In genomic region chr10:112716924-112717348, GRCh38 we compare ENCODE assay signal across 1 cellular context.
A peak's percentile ranks its signal among the peaks of the same experiment; 100 is the strongest.
TF ChIP-seq lines count a peak whose summit lies in the region.

No MANE protein-coding gene starts in this region.

TF ChIP-seq in HepG2, 621 proteins besides CTCF, POLR2A, EP300 and RAD21 (continued from another document and continues in another):
- no peak for TF ChIP-seq NFE2L1 (CRISPR knock-in tag; IDR thresholded peaks at IDR 0.05; ENCODE audit: borderline replicate concordance)
- no peak for TF ChIP-seq MXD4 (CRISPR knock-in tag; IDR thresholded peaks at IDR 0.05)
- peak; percentile 84 for TF ChIP-seq PPARG (CRISPR knock-in tag; conservative IDR thresholded peaks at IDR 0.05)
- TF ChIP-seq SRF (IDR thresholded peaks at IDR 0.05; ENCODE audit: low read depth, low read length) = no peak
- TF ChIP-seq ASH2L (IDR thresholded peaks at IDR 0.05; ENCODE audit: insufficient read length, low read depth, low read length) = peak; percentile 46
- TF ChIP-seq ZNF256 (CRISPR knock-in tag; conservative IDR thresholded peaks at IDR 0.05) = no peak
- no peak for TF ChIP-seq ZNF282 (IDR thresholded peaks at IDR 0.05; ENCODE audit: partially characterized antibody)
- TF ChIP-seq ZBTB38 (CRISPR knock-in tag; IDR thresholded peaks at IDR 0.05) = no peak
- TF ChIP-seq SKIL (CRISPR knock-in tag; IDR thresholded peaks at IDR 0.05; ENCODE audit: borderline replicate concordance) = peak; percentile 60
- no peak for TF ChIP-seq PHF8 (CRISPR knock-in tag; IDR thresholded peaks at IDR 0.05)
- TF ChIP-seq HNRNPL (IDR thresholded peaks at IDR 0.05; ENCODE audit: low read depth, low read length) = 0 out of 2 replicates have a peak, but pooled peaks have one; percentile 25
- TF ChIP-seq E2F5 (CRISPR knock-in tag; conservative IDR thresholded peaks at IDR 0.05) = no peak
- peak; percentile 87 to 96 for TF ChIP-seq NR2F1 (CRISPR knock-in tag; IDR thresholded peaks at IDR 0.05)
- peak; percentile 72 for TF ChIP-seq SKI (IDR thresholded peaks at IDR 0.05; ENCODE audit: partially characterized antibody)
- no peak for TF ChIP-seq ZNF33B (CRISPR knock-in tag; IDR thresholded peaks at IDR 0.05)
- TF ChIP-seq RARA (CRISPR knock-in tag; IDR thresholded peaks at IDR 0.05) = peak; percentile 92
- no peak for TF ChIP-seq SUZ12 (IDR thresholded peaks at IDR 0.05; ENCODE audit: low read depth, low read length)
- TF ChIP-seq ZNF557 (CRISPR knock-in tag; IDR thresholded peaks at IDR 0.05) = no peak
- no peak for TF ChIP-seq ETS1 (CRISPR knock-in tag; IDR thresholded peaks at IDR 0.05)
- TF ChIP-seq ZSCAN20 (CRISPR knock-in tag; IDR thresholded peaks at IDR 0.05; ENCODE audit: borderline replicate concordance) = no peak
- TF ChIP-seq ZNF512 (CRISPR knock-in tag; IDR thresholded peaks at IDR 0.05) = no peak
- TF ChIP-seq BRF2 (CRISPR knock-in tag; IDR thresholded peaks at IDR 0.05) = no peak
- TF ChIP-seq SNAPC2 (CRISPR knock-in tag; IDR thresholded peaks at IDR 0.05) = no peak
- no peak for TF ChIP-seq ZNF552 (CRISPR knock-in tag; IDR thresholded peaks at IDR 0.05; ENCODE audit: borderline replicate concordance)
- no peak for TF ChIP-seq ZIK1 (CRISPR knock-in tag; IDR thresholded peaks at IDR 0.05; ENCODE audit: borderline replicate concordance, low read depth)
- TF ChIP-seq PATZ1 (CRISPR knock-in tag; IDR thresholded peaks at IDR 0.05) = no peak
- peak; percentile 87 for TF ChIP-seq PAXIP1 (CRISPR knock-in tag; conservative IDR thresholded peaks at IDR 0.05)
- no peak for TF ChIP-seq MATR3 (CRISPR knock-in tag; IDR thresholded peaks at IDR 0.05)
- no peak for TF ChIP-seq MTA3 (CRISPR knock-in tag; IDR thresholded peaks at IDR 0.05)
- no peak for TF ChIP-seq U2AF2 (IDR thresholded peaks at IDR 0.05; ENCODE audit: low read depth, low read length)
- no peak for TF ChIP-seq BATF2 (CRISPR knock-in tag; IDR thresholded peaks at IDR 0.05)
- no peak for TF ChIP-seq TP53 (CRISPR knock-in tag; conservative IDR thresholded peaks at IDR 0.05)
- TF ChIP-seq DPF2 (CRISPR knock-in tag; IDR thresholded peaks at IDR 0.05; ENCODE audit: borderline replicate concordance, low read depth) = peak; percentile 65; the same call in 1 of the 2 replicates
- no peak for TF ChIP-seq RELA (CRISPR knock-in tag; IDR thresholded peaks at IDR 0.05)
- TF ChIP-seq SNAI1 (CRISPR knock-in tag; IDR thresholded peaks at IDR 0.05; ENCODE audit: borderline replicate concordance) = no peak
- TF ChIP-seq ADNP (CRISPR knock-in tag; IDR thresholded peaks at IDR 0.05) = no peak
- TF ChIP-seq CCDC6 (CRISPR knock-in tag; IDR thresholded peaks at IDR 0.05) = no peak
- TF ChIP-seq SIX1 (CRISPR knock-in tag; IDR thresholded peaks at IDR 0.05; ENCODE audit: borderline replicate concordance) = no peak
- no peak for TF ChIP-seq ZNF121 (CRISPR knock-in tag; IDR thresholded peaks at IDR 0.05)
- peak; percentile 96 for TF ChIP-seq SALL1 (CRISPR knock-in tag; IDR thresholded peaks at IDR 0.05)
- no peak for TF ChIP-seq PLSCR1 (CRISPR knock-in tag; IDR thresholded peaks at IDR 0.05; ENCODE audit: borderline replicate concordance)
- no peak for TF ChIP-seq HMGXB4 (CRISPR knock-in tag; IDR thresholded peaks at IDR 0.05; ENCODE audit: borderline replicate concordance in 1 of 2, low read depth in 1 of 2)
- no peak for TF ChIP-seq SAFB2 (CRISPR knock-in tag; IDR thresholded peaks at IDR 0.05; ENCODE audit: borderline replicate concordance, low read depth)
- TF ChIP-seq ZMYM3 (CRISPR knock-in tag; IDR thresholded peaks at IDR 0.05) = 0 out of 2 replicates have a peak, but pooled peaks have one; percentile 27
- no peak for TF ChIP-seq ZNF672 (CRISPR knock-in tag; IDR thresholded peaks at IDR 0.05)
- TF ChIP-seq BRD4 (CRISPR knock-in tag; IDR thresholded peaks at IDR 0.05) = no peak
- no peak for TF ChIP-seq TOPORS (CRISPR knock-in tag; IDR thresholded peaks at IDR 0.05)
- TF ChIP-seq CC2D1A (CRISPR knock-in tag; IDR thresholded peaks at IDR 0.05) = no peak
- no peak for TF ChIP-seq ATF1 (CRISPR knock-in tag; IDR thresholded peaks at IDR 0.05)
- no peak for TF ChIP-seq ETV6 (CRISPR knock-in tag; conservative IDR thresholded peaks at IDR 0.05)
- no peak for TF ChIP-seq ATF3 (CRISPR knock-in tag; IDR thresholded peaks at IDR 0.05)
- TF ChIP-seq RORA (CRISPR knock-in tag; IDR thresholded peaks at IDR 0.05) = no peak
- TF ChIP-seq NBN (conservative IDR thresholded peaks at IDR 0.05) = no peak
- TF ChIP-seq SRSF4 (IDR thresholded peaks at IDR 0.05; ENCODE audit: low read depth, low read length, poor library complexity, severe bottlenecking) = no peak
- TF ChIP-seq NFRKB (IDR thresholded peaks at IDR 0.05) = no peak
- no peak for TF ChIP-seq ZNF570 (CRISPR knock-in tag; IDR thresholded peaks at IDR 0.05; ENCODE audit: borderline replicate concordance)
- no peak for TF ChIP-seq ZNF160 (CRISPR knock-in tag; IDR thresholded peaks at IDR 0.05)
- peak; percentile 61 for TF ChIP-seq HNF4A (CRISPR knock-in tag; IDR thresholded peaks at IDR 0.05)
- no peak for TF ChIP-seq REL (CRISPR knock-in tag; conservative IDR thresholded peaks at IDR 0.05)
- no peak for TF ChIP-seq MED8 (CRISPR knock-in tag; IDR thresholded peaks at IDR 0.05; ENCODE audit: insufficient replicate concordance)
- no peak for TF ChIP-seq ZNF354B (CRISPR knock-in tag; IDR thresholded peaks at IDR 0.05)
- no peak for TF ChIP-seq TAF1 (CRISPR knock-in tag; IDR thresholded peaks at IDR 0.05)
- peak; percentile 73 for TF ChIP-seq ISL2 (CRISPR knock-in tag; IDR thresholded peaks at IDR 0.05)
